ENCODE assay signal across 1 cellular context in the genomic region with DNA sequence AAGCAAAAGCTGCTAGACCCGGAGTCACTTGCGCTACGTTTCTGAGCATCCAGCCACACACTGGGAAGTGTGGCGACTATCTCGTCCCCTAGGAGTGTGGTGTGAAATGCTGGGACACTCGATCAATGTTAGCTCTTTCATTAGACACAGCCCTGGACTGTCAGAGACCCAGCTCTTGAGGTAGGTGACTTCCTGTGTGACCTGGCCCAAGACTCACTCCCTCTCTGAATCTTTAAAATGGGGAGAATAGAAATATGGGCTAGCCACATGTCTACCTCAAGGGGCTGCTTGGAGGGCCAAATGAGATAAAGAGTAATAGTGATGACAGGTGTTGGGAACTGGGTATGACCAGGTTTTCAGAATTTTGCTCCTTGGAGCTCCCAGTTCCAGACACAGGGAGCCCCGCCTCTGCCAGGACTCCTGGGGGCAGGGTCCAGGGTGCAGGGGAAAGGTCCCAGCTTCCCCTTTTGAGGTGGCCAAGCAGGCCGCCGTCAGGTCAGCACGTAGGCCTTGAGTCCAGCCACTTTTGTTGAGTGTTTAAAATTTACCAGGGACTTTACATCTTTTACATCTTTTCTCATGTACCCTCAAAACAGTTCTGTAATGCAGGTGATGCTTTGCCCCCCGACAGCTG.
A peak's percentile ranks its signal among the peaks of the same experiment; 100 is the strongest.
TF ChIP-seq lines count a peak whose summit lies in the region.

No MANE protein-coding gene starts in this region.

TF ChIP-seq in HepG2, 621 proteins besides CTCF, POLR2A, EP300 and RAD21 (continued from another document and continues in another):
- TF ChIP-seq, protein P1, sequence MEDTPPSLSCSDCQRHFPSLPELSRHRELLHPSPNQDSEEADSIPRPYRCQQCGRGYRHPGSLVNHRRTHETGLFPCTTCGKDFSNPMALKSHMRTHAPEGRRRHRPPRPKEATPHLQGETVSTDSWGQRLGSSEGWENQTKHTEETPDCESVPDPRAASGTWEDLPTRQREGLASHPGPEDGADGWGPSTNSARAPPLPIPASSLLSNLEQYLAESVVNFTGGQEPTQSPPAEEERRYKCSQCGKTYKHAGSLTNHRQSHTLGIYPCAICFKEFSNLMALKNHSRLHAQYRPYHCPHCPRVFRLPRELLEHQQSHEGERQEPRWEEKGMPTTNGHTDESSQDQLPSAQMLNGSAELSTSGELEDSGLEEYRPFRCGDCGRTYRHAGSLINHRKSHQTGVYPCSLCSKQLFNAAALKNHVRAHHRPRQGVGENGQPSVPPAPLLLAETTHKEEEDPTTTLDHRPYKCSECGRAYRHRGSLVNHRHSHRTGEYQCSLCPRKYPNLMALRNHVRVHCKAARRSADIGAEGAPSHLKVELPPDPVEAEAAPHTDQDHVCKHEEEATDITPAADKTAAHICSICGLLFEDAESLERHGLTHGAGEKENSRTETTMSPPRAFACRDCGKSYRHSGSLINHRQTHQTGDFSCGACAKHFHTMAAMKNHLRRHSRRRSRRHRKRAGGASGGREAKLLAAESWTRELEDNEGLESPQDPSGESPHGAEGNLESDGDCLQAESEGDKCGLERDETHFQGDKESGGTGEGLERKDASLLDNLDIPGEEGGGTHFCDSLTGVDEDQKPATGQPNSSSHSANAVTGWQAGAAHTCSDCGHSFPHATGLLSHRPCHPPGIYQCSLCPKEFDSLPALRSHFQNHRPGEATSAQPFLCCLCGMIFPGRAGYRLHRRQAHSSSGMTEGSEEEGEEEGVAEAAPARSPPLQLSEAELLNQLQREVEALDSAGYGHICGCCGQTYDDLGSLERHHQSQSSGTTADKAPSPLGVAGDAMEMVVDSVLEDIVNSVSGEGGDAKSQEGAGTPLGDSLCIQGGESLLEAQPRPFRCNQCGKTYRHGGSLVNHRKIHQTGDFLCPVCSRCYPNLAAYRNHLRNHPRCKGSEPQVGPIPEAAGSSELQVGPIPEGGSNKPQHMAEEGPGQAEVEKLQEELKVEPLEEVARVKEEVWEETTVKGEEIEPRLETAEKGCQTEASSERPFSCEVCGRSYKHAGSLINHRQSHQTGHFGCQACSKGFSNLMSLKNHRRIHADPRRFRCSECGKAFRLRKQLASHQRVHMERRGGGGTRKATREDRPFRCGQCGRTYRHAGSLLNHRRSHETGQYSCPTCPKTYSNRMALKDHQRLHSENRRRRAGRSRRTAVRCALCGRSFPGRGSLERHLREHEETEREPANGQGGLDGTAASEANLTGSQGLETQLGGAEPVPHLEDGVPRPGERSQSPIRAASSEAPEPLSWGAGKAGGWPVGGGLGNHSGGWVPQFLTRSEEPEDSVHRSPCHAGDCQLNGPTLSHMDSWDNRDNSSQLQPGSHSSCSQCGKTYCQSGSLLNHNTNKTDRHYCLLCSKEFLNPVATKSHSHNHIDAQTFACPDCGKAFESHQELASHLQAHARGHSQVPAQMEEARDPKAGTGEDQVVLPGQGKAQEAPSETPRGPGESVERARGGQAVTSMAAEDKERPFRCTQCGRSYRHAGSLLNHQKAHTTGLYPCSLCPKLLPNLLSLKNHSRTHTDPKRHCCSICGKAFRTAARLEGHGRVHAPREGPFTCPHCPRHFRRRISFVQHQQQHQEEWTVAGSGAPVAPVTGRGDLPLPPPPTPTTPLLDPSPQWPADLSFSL (CRISPR knock-in tag; IDR thresholded peaks at IDR 0.05) = no peak; the same call in 1 of the 2 replicates
- no peak for TF ChIP-seq ZNF33A (CRISPR knock-in tag; IDR thresholded peaks at IDR 0.05; ENCODE audit: borderline replicate concordance)
- no peak for TF ChIP-seq DNMT3B (CRISPR knock-in tag; conservative IDR thresholded peaks at IDR 0.05)
- TF ChIP-seq NPAS2 (CRISPR knock-in tag; IDR thresholded peaks at IDR 0.05; ENCODE audit: borderline replicate concordance) = no peak
- TF ChIP-seq, protein P2, sequence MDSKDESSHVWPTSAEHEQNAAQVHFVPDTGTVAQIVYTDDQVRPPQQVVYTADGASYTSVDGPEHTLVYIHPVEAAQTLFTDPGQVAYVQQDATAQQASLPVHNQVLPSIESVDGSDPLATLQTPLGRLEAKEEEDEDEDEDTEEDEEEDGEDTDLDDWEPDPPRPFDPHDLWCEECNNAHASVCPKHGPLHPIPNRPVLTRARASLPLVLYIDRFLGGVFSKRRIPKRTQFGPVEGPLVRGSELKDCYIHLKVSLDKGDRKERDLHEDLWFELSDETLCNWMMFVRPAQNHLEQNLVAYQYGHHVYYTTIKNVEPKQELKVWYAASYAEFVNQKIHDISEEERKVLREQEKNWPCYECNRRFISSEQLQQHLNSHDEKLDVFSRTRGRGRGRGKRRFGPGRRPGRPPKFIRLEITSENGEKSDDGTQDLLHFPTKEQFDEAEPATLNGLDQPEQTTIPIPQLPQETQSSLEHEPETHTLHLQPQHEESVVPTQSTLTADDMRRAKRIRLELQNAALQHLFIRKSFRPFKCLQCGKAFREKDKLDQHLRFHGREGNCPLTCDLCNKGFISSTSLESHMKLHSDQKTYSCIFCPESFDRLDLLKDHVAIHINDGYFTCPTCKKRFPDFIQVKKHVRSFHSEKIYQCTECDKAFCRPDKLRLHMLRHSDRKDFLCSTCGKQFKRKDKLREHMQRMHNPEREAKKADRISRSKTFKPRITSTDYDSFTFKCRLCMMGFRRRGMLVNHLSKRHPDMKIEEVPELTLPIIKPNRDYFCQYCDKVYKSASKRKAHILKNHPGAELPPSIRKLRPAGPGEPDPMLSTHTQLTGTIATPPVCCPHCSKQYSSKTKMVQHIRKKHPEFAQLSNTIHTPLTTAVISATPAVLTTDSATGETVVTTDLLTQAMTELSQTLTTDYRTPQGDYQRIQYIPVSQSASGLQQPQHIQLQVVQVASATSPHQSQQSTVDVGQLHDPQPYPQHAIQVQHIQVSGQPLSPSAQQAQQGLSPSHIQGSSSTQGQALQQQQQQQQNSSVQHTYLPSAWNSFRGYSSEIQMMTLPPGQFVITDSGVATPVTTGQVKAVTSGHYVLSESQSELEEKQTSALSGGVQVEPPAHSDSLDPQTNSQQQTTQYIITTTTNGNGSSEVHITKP (CRISPR knock-in tag; IDR thresholded peaks at IDR 0.05; ENCODE audit: low read depth) = no peak
- TF ChIP-seq HOXA3 (CRISPR knock-in tag; IDR thresholded peaks at IDR 0.05) = peak; percentile 42; the same call in 1 of the 2 replicates
- no peak for TF ChIP-seq SRY (CRISPR knock-in tag; IDR thresholded peaks at IDR 0.05)
- TF ChIP-seq, protein P3, sequence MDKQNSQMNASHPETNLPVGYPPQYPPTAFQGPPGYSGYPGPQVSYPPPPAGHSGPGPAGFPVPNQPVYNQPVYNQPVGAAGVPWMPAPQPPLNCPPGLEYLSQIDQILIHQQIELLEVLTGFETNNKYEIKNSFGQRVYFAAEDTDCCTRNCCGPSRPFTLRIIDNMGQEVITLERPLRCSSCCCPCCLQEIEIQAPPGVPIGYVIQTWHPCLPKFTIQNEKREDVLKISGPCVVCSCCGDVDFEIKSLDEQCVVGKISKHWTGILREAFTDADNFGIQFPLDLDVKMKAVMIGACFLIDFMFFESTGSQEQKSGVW (CRISPR knock-in tag; IDR thresholded peaks at IDR 0.05; ENCODE audit: borderline replicate concordance) = no peak
- TF ChIP-seq PPARG (CRISPR knock-in tag; conservative IDR thresholded peaks at IDR 0.05) = no peak
- TF ChIP-seq, protein P4, sequence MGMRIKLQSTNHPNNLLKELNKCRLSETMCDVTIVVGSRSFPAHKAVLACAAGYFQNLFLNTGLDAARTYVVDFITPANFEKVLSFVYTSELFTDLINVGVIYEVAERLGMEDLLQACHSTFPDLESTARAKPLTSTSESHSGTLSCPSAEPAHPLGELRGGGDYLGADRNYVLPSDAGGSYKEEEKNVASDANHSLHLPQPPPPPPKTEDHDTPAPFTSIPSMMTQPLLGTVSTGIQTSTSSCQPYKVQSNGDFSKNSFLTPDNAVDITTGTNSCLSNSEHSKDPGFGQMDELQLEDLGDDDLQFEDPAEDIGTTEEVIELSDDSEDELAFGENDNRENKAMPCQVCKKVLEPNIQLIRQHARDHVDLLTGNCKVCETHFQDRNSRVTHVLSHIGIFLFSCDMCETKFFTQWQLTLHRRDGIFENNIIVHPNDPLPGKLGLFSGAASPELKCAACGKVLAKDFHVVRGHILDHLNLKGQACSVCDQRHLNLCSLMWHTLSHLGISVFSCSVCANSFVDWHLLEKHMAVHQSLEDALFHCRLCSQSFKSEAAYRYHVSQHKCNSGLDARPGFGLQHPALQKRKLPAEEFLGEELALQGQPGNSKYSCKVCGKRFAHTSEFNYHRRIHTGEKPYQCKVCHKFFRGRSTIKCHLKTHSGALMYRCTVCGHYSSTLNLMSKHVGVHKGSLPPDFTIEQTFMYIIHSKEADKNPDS (CRISPR knock-in tag; IDR thresholded peaks at IDR 0.05) = no peak
- TF ChIP-seq, protein P5, sequence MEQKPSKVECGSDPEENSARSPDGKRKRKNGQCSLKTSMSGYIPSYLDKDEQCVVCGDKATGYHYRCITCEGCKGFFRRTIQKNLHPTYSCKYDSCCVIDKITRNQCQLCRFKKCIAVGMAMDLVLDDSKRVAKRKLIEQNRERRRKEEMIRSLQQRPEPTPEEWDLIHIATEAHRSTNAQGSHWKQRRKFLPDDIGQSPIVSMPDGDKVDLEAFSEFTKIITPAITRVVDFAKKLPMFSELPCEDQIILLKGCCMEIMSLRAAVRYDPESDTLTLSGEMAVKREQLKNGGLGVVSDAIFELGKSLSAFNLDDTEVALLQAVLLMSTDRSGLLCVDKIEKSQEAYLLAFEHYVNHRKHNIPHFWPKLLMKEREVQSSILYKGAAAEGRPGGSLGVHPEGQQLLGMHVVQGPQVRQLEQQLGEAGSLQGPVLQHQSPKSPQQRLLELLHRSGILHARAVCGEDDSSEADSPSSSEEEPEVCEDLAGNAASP (CRISPR knock-in tag; IDR thresholded peaks at IDR 0.05; ENCODE audit: borderline replicate concordance) = no peak
- no peak for TF ChIP-seq ZNF232 (CRISPR knock-in tag; IDR thresholded peaks at IDR 0.05; ENCODE audit: borderline replicate concordance)
- TF ChIP-seq ZBTB7A (CRISPR knock-in tag; IDR thresholded peaks at IDR 0.05) = no peak
- no peak for TF ChIP-seq TSC22D2 (CRISPR knock-in tag; IDR thresholded peaks at IDR 0.05; ENCODE audit: borderline replicate concordance)
- peak; percentile 26 for TF ChIP-seq HDAC1 (CRISPR knock-in tag; IDR thresholded peaks at IDR 0.05)
- TF ChIP-seq MED1 (CRISPR knock-in tag; IDR thresholded peaks at IDR 0.05) = 0 out of 2 replicates have a peak, but pooled peaks have one; percentile 15
- no peak for TF ChIP-seq HNRNPLL (IDR thresholded peaks at IDR 0.05; ENCODE audit: low read depth, low read length, poor library complexity, severe bottlenecking)
- TF ChIP-seq, protein P6, sequence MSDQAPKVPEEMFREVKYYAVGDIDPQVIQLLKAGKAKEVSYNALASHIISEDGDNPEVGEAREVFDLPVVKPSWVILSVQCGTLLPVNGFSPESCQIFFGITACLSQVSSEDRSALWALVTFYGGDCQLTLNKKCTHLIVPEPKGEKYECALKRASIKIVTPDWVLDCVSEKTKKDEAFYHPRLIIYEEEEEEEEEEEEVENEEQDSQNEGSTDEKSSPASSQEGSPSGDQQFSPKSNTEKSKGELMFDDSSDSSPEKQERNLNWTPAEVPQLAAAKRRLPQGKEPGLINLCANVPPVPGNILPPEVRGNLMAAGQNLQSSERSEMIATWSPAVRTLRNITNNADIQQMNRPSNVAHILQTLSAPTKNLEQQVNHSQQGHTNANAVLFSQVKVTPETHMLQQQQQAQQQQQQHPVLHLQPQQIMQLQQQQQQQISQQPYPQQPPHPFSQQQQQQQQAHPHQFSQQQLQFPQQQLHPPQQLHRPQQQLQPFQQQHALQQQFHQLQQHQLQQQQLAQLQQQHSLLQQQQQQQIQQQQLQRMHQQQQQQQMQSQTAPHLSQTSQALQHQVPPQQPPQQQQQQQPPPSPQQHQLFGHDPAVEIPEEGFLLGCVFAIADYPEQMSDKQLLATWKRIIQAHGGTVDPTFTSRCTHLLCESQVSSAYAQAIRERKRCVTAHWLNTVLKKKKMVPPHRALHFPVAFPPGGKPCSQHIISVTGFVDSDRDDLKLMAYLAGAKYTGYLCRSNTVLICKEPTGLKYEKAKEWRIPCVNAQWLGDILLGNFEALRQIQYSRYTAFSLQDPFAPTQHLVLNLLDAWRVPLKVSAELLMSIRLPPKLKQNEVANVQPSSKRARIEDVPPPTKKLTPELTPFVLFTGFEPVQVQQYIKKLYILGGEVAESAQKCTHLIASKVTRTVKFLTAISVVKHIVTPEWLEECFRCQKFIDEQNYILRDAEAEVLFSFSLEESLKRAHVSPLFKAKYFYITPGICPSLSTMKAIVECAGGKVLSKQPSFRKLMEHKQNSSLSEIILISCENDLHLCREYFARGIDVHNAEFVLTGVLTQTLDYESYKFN (CRISPR knock-in tag; conservative IDR thresholded peaks at IDR 0.05) = peak; percentile 19; the same call in 1 of the 2 replicates
- no peak for TF ChIP-seq HCFC1 (IDR thresholded peaks at IDR 0.05; ENCODE audit: low read depth, low read length)
- peak; percentile 24; the same call in 1 of the 2 replicates for TF ChIP-seq RXRA (CRISPR knock-in tag; IDR thresholded peaks at IDR 0.05)
- no peak for TF ChIP-seq ZNF572 (CRISPR knock-in tag; IDR thresholded peaks at IDR 0.05)
- TF ChIP-seq, protein P7, sequence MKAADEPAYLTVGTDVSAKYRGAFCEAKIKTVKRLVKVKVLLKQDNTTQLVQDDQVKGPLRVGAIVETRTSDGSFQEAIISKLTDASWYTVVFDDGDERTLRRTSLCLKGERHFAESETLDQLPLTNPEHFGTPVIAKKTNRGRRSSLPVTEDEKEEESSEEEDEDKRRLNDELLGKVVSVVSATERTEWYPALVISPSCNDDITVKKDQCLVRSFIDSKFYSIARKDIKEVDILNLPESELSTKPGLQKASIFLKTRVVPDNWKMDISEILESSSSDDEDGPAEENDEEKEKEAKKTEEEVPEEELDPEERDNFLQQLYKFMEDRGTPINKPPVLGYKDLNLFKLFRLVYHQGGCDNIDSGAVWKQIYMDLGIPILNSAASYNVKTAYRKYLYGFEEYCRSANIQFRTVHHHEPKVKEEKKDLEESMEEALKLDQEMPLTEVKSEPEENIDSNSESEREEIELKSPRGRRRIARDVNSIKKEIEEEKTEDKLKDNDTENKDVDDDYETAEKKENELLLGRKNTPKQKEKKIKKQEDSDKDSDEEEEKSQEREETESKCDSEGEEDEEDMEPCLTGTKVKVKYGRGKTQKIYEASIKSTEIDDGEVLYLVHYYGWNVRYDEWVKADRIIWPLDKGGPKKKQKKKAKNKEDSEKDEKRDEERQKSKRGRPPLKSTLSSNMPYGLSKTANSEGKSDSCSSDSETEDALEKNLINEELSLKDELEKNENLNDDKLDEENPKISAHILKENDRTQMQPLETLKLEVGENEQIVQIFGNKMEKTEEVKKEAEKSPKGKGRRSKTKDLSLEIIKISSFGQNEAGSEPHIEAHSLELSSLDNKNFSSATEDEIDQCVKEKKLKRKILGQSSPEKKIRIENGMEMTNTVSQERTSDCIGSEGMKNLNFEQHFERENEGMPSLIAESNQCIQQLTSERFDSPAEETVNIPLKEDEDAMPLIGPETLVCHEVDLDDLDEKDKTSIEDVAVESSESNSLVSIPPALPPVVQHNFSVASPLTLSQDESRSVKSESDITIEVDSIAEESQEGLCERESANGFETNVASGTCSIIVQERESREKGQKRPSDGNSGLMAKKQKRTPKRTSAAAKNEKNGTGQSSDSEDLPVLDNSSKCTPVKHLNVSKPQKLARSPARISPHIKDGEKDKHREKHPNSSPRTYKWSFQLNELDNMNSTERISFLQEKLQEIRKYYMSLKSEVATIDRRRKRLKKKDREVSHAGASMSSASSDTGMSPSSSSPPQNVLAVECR (CRISPR knock-in tag; IDR thresholded peaks at IDR 0.05; ENCODE audit: borderline replicate concordance) = no peak
- TF ChIP-seq, protein P8, sequence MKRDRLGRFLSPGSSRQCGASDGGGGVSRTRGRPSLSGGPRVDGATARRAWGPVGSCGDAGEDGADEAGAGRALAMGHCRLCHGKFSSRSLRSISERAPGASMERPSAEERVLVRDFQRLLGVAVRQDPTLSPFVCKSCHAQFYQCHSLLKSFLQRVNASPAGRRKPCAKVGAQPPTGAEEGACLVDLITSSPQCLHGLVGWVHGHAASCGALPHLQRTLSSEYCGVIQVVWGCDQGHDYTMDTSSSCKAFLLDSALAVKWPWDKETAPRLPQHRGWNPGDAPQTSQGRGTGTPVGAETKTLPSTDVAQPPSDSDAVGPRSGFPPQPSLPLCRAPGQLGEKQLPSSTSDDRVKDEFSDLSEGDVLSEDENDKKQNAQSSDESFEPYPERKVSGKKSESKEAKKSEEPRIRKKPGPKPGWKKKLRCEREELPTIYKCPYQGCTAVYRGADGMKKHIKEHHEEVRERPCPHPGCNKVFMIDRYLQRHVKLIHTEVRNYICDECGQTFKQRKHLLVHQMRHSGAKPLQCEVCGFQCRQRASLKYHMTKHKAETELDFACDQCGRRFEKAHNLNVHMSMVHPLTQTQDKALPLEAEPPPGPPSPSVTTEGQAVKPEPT (CRISPR knock-in tag; IDR thresholded peaks at IDR 0.05; ENCODE audit: low read depth) = no peak
- no peak for TF ChIP-seq ZNF776 (CRISPR knock-in tag; IDR thresholded peaks at IDR 0.05)
